25 cellular contexts compared by ENCODE assay signal in genomic region chr12:123497065-123497464, GRCh38.
"Had no signal": no experiment of that assay in that cellular context is flagged by ENCODE, and none has a peak within 500 bp of the region (broad histone marks: within the 10 kb centered on the region; RNA-seq: fewer than 3 reads in every experiment).

No MANE protein-coding gene starts in this region.

- H3K4me1 Mint-ChIP-seq: stimulated activated effector memory CD8-positive, alpha-beta T cell treated with anti-CD3 and anti-CD28 coated beads, Interleukin-12 subunit alpha, Interleukin-12 subunit beta, amount 100 ng/mL, for 72 hours had no signal

- H3K36me3 Mint-ChIP-seq: natural killer cell treated with Interleukin-12 subunit alpha and Interleukin-12 subunit beta and Interleukin-15 and Interleukin-18, amount 100 ng/mL, for 72 hours had no signal

- H3K4me3 Mint-ChIP-seq: naive thymus-derived CD4-positive, alpha-beta T cell; natural killer cell treated with Interleukin-12 subunit alpha and Interleukin-12 subunit beta and Interleukin-15 and Interleukin-18, amount 100 ng/mL, for 72 hours; stimulated activated effector memory CD8-positive, alpha-beta T cell treated with anti-CD3 and anti-CD28 coated beads, Interleukin-12 subunit alpha, Interleukin-12 subunit beta, amount 100 ng/mL, for 72 hours; stimulated activated naive CD8-positive, alpha-beta T cell treated with anti-CD3 and anti-CD28 coated beads, Interleukin-15, Interleukin-2, amounts not matched to agents 100 ng/mL and 50 ng/mL, for 24 hours had no signal

- H3K9me3 Mint-ChIP-seq: naive thymus-derived CD4-positive, alpha-beta T cell; natural killer cell treated with Interleukin-12 subunit alpha and Interleukin-12 subunit beta and Interleukin-15 and Interleukin-18, amount 100 ng/mL, for 72 hours; stimulated activated effector memory CD8-positive, alpha-beta T cell treated with anti-CD3 and anti-CD28 coated beads, Interleukin-12 subunit alpha, Interleukin-12 subunit beta, amount 100 ng/mL, for 72 hours; stimulated activated naive CD8-positive, alpha-beta T cell treated with anti-CD3 and anti-CD28 coated beads, Interleukin-15, Interleukin-2, amounts not matched to agents 100 ng/mL and 50 ng/mL, for 24 hours had no signal

- DNase-seq: islet precursor cell; left ventricle myocardium inferior; midbrain; mucosa of descending colon; naive thymus-derived CD4-positive, alpha-beta T cell; nucleus accumbens; pancreas; posterior cingulate gyrus; retina; sigmoid colon; small intestine; spleen; stimulated activated CD4-positive, alpha-beta T cell treated with anti-CD3 and anti-CD28 coated beads, Interleukin-4, amount 100 ng/mL, for 24 hours; stimulated activated naive CD4-positive, alpha-beta T cell; testis; thyroid gland; transverse colon; upper lobe of left lung had no signal

- H3K27me3 Mint-ChIP-seq: naive thymus-derived CD4-positive, alpha-beta T cell; natural killer cell treated with Interleukin-12 subunit alpha and Interleukin-12 subunit beta and Interleukin-15 and Interleukin-18, amount 100 ng/mL, for 72 hours; stimulated activated naive CD8-positive, alpha-beta T cell treated with anti-CD3 and anti-CD28 coated beads, Interleukin-15, Interleukin-2, amounts not matched to agents 100 ng/mL and 50 ng/mL, for 24 hours had no signal

- ATAC-seq: mucosa of descending colon; naive thymus-derived CD4-positive, alpha-beta T cell; natural killer cell treated with Interleukin-12 subunit alpha and Interleukin-12 subunit beta and Interleukin-15 and Interleukin-18, amount 100 ng/mL, for 72 hours; pancreas; right cardiac atrium; stimulated activated effector memory CD8-positive, alpha-beta T cell treated with anti-CD3 and anti-CD28 coated beads, Interleukin-12 subunit alpha, Interleukin-12 subunit beta, amount 100 ng/mL, for 72 hours had no signal

- H3K27ac ChIP-seq: hepatocyte, left ventricle myocardium inferior, pancreas, prostate gland, sigmoid colon, spleen, testis, thyroid gland, transverse colon, upper lobe of left lung, vagina had no signal

- H3K27ac Mint-ChIP-seq: natural killer cell treated with Interleukin-12 subunit alpha and Interleukin-12 subunit beta and Interleukin-15 and Interleukin-18, amount 100 ng/mL, for 72 hours; stimulated activated effector memory CD8-positive, alpha-beta T cell treated with anti-CD3 and anti-CD28 coated beads, Interleukin-12 subunit alpha, Interleukin-12 subunit beta, amount 100 ng/mL, for 72 hours; stimulated activated naive CD8-positive, alpha-beta T cell treated with anti-CD3 and anti-CD28 coated beads, Interleukin-15, Interleukin-2, amounts not matched to agents 100 ng/mL and 50 ng/mL, for 24 hours had no signal
